ENCODE assay signal across 14 cellular contexts in the genomic region with DNA sequence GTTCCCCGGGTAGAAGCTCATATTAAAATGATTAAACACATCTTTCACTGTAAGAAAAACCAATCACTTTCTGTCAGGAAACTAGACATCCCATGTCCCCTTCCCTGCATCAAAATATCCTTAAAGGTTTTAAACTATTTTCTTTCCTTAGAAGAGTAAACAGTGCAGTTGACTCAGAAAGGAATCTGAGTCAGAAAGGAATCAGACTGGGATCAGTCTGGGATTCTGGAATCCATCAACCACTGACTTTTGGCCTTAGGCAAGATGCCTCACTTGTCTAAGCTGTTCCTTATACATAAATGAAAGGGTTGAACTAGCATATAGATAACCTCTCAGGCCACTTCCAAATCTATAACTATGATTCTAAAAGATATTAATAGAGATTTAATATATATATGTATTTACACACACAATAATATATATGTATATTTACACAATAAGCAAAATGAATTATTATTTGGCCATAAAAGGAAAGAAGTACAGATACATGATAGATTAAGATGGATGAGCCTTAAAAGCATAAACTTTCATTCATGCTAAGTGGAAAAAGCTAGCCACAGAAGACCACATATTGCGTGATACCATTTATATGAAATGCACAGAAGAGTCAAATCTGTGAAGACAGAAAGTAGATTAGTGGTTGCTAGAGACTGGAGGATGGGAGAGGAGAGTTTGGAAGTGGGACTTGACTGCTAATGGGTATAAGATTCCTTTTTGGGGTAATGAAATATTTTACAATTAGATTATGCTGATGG.
DNase-seq lines count a peak whose midpoint lies in the region; ATAC-seq and TF ChIP-seq lines count a peak whose summit lies in the region.
"Had no signal": no experiment of that assay in that cellular context is flagged by ENCODE, and none has a peak within 500 bp of the region (broad histone marks: within the 10 kb centered on the region; RNA-seq: fewer than 3 reads in every experiment).

No MANE protein-coding gene starts in this region.

- no peak overlapping the region for H3K4me3 Mint-ChIP-seq in effector memory CD8-positive, alpha-beta T cell
- H3K4me3 Mint-ChIP-seq: CD4-positive, CD25-positive, alpha-beta regulatory T cell had no signal

- H3K9me3 Mint-ChIP-seq in effector memory CD8-positive, alpha-beta T cell = no peaks in the 10 kb centered on the region

- H3K4me1 Mint-ChIP-seq in effector memory CD8-positive, alpha-beta T cell (ENCODE audit: low read depth in 2 of 2) = no peaks in the 10 kb centered on the region

- H3K36me3 Mint-ChIP-seq in effector memory CD8-positive, alpha-beta T cell (ENCODE audit: insufficient read depth) = no peaks in the 10 kb centered on the region

- intact Hi-C loops in left colon (cut with DNase I, micrococcal nuclease) = loop anchor here in 1 of 2 donors (10.0 kb wide), 1 partner anchor 210 kb away; no protein-coding TSS in a partner anchor

- ATAC-seq in left colon (peak; percentile 27), GM21619 (IDR thresholded peaks at IDR 0.05; ENCODE audit: unreplicated experiment) (no peak)
- no peak for ATAC-seq in effector memory CD8-positive, alpha-beta T cell (replicated peaks)

- no peak overlapping the region for H3K27ac Mint-ChIP-seq in effector memory CD8-positive, alpha-beta T cell
- H3K27ac Mint-ChIP-seq: CD4-positive, CD25-positive, alpha-beta regulatory T cell had no signal

- H3K27me3 Mint-ChIP-seq in effector memory CD8-positive, alpha-beta T cell = peaks cover 7 to 21% of the 10 kb centered on the region in 2 donors

- DNase-seq in AG20443 (ENCODE audit: low spot score) (peak; percentile 46), LHCN-M2 (ENCODE audit: low read depth) (peak; percentile 69), cardiac fibroblast (ENCODE audit: low read depth in 2 of 2) (peak; percentile 45 to 54), left colon (no peak), NCI-H2081 (lab: John Stamatoyannopoulos, UW) (no peak), cerebellar cortex (ENCODE audit: low spot score) (no peak)
- DNase-seq in effector memory CD8-positive, alpha-beta T cell = no peak
- DNase-seq: CD4-positive, CD25-positive, alpha-beta regulatory T cell; left ventricle myocardium inferior; ovary; stimulated activated CD4-positive, alpha-beta T cell treated with anti-CD3 and anti-CD28 coated beads, Interleukin-4, amount 100 ng/mL, for 4 hours; T-helper 9 cell had no signal

- no peak overlapping the region for H3K4me3 ChIP-seq in cardiac fibroblast (replicated peaks in 1 of 2; ENCODE audit: low read depth in 2 of 2, low read length in 2 of 2)
- H3K4me3 ChIP-seq: GM12878, left ventricle myocardium inferior, ovary had no signal

- TF ChIP-seq CTCF in cardiac fibroblast (IDR thresholded peaks at IDR 0.05; ENCODE audit: low read depth, low read length) = no peak

Comparison
In these comparisons a context has a peak if more than half of its experiments do, and no peak if none do; other contexts are left out.
1. DNase-seq: peak in AG20443 (single experiment), LHCN-M2 (single experiment) and cardiac fibroblast (2 of 2); none in left colon (0 of 2), NCI-H2081 (0 of 2), effector memory CD8-positive, alpha-beta T cell (0 of 3) and cerebellar cortex (single experiment).